ENCODE assay signal across 8 cellular contexts in the genomic region with DNA sequence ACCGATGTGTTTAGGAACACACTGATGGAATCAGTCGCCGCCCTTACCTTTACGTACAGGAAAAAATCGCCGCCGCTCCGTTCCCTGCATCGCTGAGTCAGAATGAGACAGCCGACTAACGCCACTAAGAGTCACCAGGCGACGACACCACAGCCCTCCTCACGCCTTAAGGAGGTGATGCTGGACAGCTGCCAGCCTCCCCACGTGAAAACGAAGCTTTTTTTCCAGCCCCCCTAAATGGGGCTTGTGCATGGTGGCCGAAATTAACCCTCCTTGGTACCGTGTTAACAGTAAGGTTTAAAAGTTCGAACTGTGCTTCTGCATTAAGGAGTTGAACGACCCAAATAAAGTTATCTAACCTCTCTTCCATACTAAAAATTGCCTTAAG. TPM values are rescaled to one million over a fixed set of nuclear protein-coding genes. Genes with fewer than 3 reads are reported as not detected.
DNase-seq lines count a peak whose midpoint lies in the region; ATAC-seq and TF ChIP-seq lines count a peak whose summit lies in the region.

No MANE protein-coding gene starts in this region.

- H3K9me3 Mint-ChIP-seq in type B pancreatic cell = no peaks in the 10 kb centered on the region

- peak overlapping the region; percentile 93 for H2AFZ ChIP-seq in parathyroid adenoma

- H3K79me2 ChIP-seq in parathyroid adenoma = peaks cover 3% of the 10 kb centered on the region

- peak overlapping the region; percentile 37 for H3K9ac ChIP-seq in parathyroid adenoma

- no peaks in the 10 kb centered on the region for H3K9me3 ChIP-seq in Panc1 (ENCODE audit: control insufficient read depth, insufficient read depth, low read depth, low read length)
- H3K9me3 ChIP-seq in parathyroid adenoma (ENCODE audit: control insufficient read depth, low read length) = no peaks in the 10 kb centered on the region

- H3K36me3 ChIP-seq in Panc1 (ENCODE audit: control insufficient read depth, insufficient read depth, low read length) (peaks cover 25% of the 10 kb centered on the region), parathyroid adenoma (ENCODE audit: control insufficient read depth, insufficient read depth, low read length) (no peaks in the 10 kb centered on the region)

- POLR2A ChIA-PET in Panc1 (lab: Charles Lee) = no interaction called here

- peak overlapping the region; percentile 96 for H3K4me3 Mint-ChIP-seq in type B pancreatic cell

- H3K4me1 Mint-ChIP-seq in type B pancreatic cell (ENCODE audit: unreplicated experiment) = peaks cover 15% of the 10 kb centered on the region

- no peaks in the 10 kb centered on the region for H3K27me3 Mint-ChIP-seq in type B pancreatic cell

- no TSS peak for BruUV-seq in Panc1 (replicated peaks; lab: Mats Ljungman, UMichigan)

- peak overlapping the region; percentile 97 to 98 for H3K4me3 ChIP-seq in Panc1 (ENCODE audit: low read depth in 2 of 2, low read length in 2 of 2)
- peak overlapping the region; percentile 78 for H3K4me3 ChIP-seq in parathyroid adenoma (ENCODE audit: low read depth, low read length)

- peaks cover 27% of the 10 kb centered on the region for H3K36me3 Mint-ChIP-seq in type B pancreatic cell

- H3K4me2 ChIP-seq in parathyroid adenoma (ENCODE audit: low read length) = peak overlapping the region; percentile 63

- intact Hi-C loops in Panc1 (cut with micrococcal nuclease; ENCODE audit: unreplicated experiment) = no loop called here

- TF ChIP-seq CTCF in Panc1 (IDR thresholded peaks at IDR 0.05) (no peak), parathyroid adenoma (IDR thresholded peaks at IDR 0.05) (no peak), type B pancreatic cell (conservative IDR thresholded peaks at IDR 0.05) (no peak)

- in situ Hi-C loops in Panc1 (cut with HindIII; ENCODE audit: low pct_unique_long_range_greater_than_20kb, low sequenced_read_pairs) = no loop called here

- H3K27ac Mint-ChIP-seq in type B pancreatic cell = peak overlapping the region; percentile 96

- CTCF ChIA-PET in Panc1 (lab: Charles Lee) = no interaction called here

- DNase-seq in NCI-H2029 (lab: John Stamatoyannopoulos, UW) = peak; percentile 20
- DNase-seq in NCI-H2029 treated with DMSO at 0.1 percent for 48 hours (lab: John Stamatoyannopoulos, UW) = no peak
- peak; percentile 12 for DNase-seq in Panc1 (ENCODE audit: low read depth, low spot score)
- peak; percentile 48 for DNase-seq in activated effector memory CD4-positive, alpha-beta T cell treated with Interleukin-2 at 50 U/mL for 16 hours
- DNase-seq in glomerular visceral epithelial cell (ENCODE audit: extremely low spot score) = peak; percentile 51
- DNase-seq in type B pancreatic cell (ENCODE audit: extremely low spot score, unreplicated experiment) = no peak

- H3K27me3 ChIP-seq in Panc1 (ENCODE audit: control insufficient read depth, insufficient read depth, low read length) (no peaks in the 10 kb centered on the region), parathyroid adenoma (ENCODE audit: control insufficient read depth, insufficient read depth, low read length) (no peaks in the 10 kb centered on the region)

- H3K4me1 ChIP-seq in Panc1 (ENCODE audit: control insufficient read depth, insufficient read depth, low read length) = peaks cover 21% of the 10 kb centered on the region
- H3K4me1 ChIP-seq in parathyroid adenoma = no peaks in the 10 kb centered on the region

- ATAC-seq in HG02885 (IDR thresholded peaks at IDR 0.05; ENCODE audit: poor library complexity, unreplicated experiment) = peak; percentile 67
- peak; percentile 51 for ATAC-seq in Panc1

- H3K27ac ChIP-seq in Panc1 (ENCODE audit: low read length) (peak overlapping the region; percentile 98), parathyroid adenoma (peak overlapping the region; percentile 90)

RNA-seq across cellular contexts. Expression of a gene that starts 0.5 kb away (rescaled TPM):
- total RNA-seq in Panc1 (2021; ENCODE audit: unreplicated experiment) (50.3 TPM), type B pancreatic cell (ENCODE audit: low replicate concordance) (47.1 and 55.1 TPM in 2 replicates)
- polyA plus RNA-seq in Panc1 (2012; ENCODE audit: insufficient read length) = 29.8 TPM

RNA-seq across cellular contexts. Expression of a gene that starts 30.7 kb away (rescaled TPM):
- total RNA-seq in Panc1 (2021; ENCODE audit: unreplicated experiment) = 33.7 TPM
- 19.1 TPM for polyA plus RNA-seq in Panc1 (2012; ENCODE audit: insufficient read length)
- total RNA-seq in type B pancreatic cell (ENCODE audit: low replicate concordance) = 16.6 and 34.2 TPM in 2 replicates

Comparison
In these comparisons a context has a peak if more than half of its experiments do, and no peak if none do; other contexts are left out.
1. DNase-seq: peak in NCI-H2029 (single experiment), Panc1 (single experiment), activated effector memory CD4-positive, alpha-beta T cell treated with Interleukin-2 at 50 U/mL for 16 hours (single experiment) and glomerular visceral epithelial cell (single experiment); none in NCI-H2029 treated with DMSO at 0.1 percent for 48 hours (single experiment) and type B pancreatic cell (single experiment).